In the genomic region with DNA sequence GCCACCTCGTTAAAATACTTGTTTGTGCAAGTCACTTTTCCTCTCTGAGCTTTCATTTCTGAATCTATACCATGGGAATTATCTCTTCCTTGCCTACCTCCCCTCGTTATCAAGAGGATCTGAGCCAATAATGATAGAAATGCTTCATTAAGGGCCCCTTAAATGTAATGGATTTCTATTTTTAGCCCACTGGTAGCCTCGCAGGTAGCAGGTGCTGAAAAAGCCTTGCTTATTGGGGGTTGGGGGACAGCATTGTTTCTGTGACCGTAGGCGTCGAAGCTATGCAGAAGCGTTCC, we compare ENCODE assay signal across 8 cellular contexts. TPM values are rescaled to one million over a fixed set of nuclear protein-coding genes. Genes with fewer than 3 reads are reported as not detected.
DNase-seq lines count a peak whose midpoint lies in the region; ATAC-seq, FAIRE-seq and TF ChIP-seq lines count a peak whose summit lies in the region.

No MANE protein-coding gene starts in this region.

- CTCF ChIA-PET in A549 (lab: Yijun Ruan, JAX) (interaction anchor here (1.1 to 2.8 kb wide), 6 partner anchors 9 to 190 kb away, joined by 3 to 17 read pairs (median 4); no protein-coding TSS in a partner anchor), MCF 10A (lab: Yijun Ruan, JAX) (interaction anchor here (0.6 to 1.7 kb wide), 2 partner anchors 102 to 1619 kb away, joined by 3 to 5 read pairs; no protein-coding TSS in a partner anchor)

- no peak for TF ChIP-seq POLR2A in A549 (IDR thresholded peaks at IDR 0.05; ENCODE audit: low read length)

- intact Hi-C loops in MCF 10A (cut with micrococcal nuclease), result no loop called here

- H3K36me3 Mint-ChIP-seq in MCF 10A (ENCODE audit: insufficient read depth, unreplicated experiment), result peaks cover 2% of the 10 kb centered on the region

- H3K4me1 ChIP-seq in A549 (peaks cover 32% of the 10 kb centered on the region), mucosa of stomach (ENCODE audit: control insufficient read depth, insufficient read depth, low read length) (peaks cover 19% of the 10 kb centered on the region)

- POLR2A ChIA-PET in A549 (lab: Yijun Ruan, JAX), result interaction anchor here (0.5 to 2.3 kb wide), 17 partner anchors 8 to 190 kb away, joined by 3 to 29 read pairs (median 5); no protein-coding TSS in a partner anchor
- POLR2A ChIA-PET in MCF 10A (lab: Yijun Ruan, JAX), result interaction anchor here (0.6 to 5.3 kb wide), 28 partner anchors 11 to 625 kb away, joined by 3 to 55 read pairs (median 6); no protein-coding TSS in a partner anchor

- H3K9me3 Mint-ChIP-seq in MCF 10A (ENCODE audit: unreplicated experiment), result no peaks in the 10 kb centered on the region

- peaks cover 25% of the 10 kb centered on the region for H3K4me1 Mint-ChIP-seq in MCF 10A (ENCODE audit: insufficient read depth, unreplicated experiment)

- peak overlapping the region; percentile 61 to 96 for H3K27ac ChIP-seq in A549

- DNase-seq in A549 (ENCODE audit: low read depth in 1 of 2, low spot score in 1 of 2), result no peak
- no peak for DNase-seq in HFF-Myc (ENCODE audit: extremely low read depth, low read depth)
- DNase-seq in MCF 10A (ENCODE audit: unreplicated experiment), result no peak
- no peak for DNase-seq in GM19238 (ENCODE audit: insufficient read length, low spot score)
- DNase-seq in NCI-H2196 treated with DMSO at 0.1 percent for 48 hours (lab: John Stamatoyannopoulos, UW; ENCODE audit: unreplicated experiment), result no peak
- no peak for DNase-seq in mesenteric fat pad (ENCODE audit: low spot score)
- DNase-seq in G401 (ENCODE audit: low spot score), result no peak

- WGBS in A549 (ENCODE audit: missing lambda C conversion rate), result 33% methylated on average over 7 of the region's 7 CpGs

- H3K4me3 ChIP-seq in A549 (peak overlapping the region; percentile 90), HFF-Myc (replicated peaks; ENCODE audit: low read depth, low read length) (peak overlapping the region; percentile 86), mucosa of stomach (ENCODE audit: low read length) (peak overlapping the region; percentile 14)

- no peak for TF ChIP-seq RAD21 in A549 (conservative IDR thresholded peaks at IDR 0.05 in 1 of 2, IDR thresholded peaks at IDR 0.05 in 1 of 2)

- no peak overlapping the region for H3K27ac Mint-ChIP-seq in MCF 10A (ENCODE audit: low read depth, unreplicated experiment)

- TF ChIP-seq CTCF in A549 (IDR thresholded peaks at IDR 0.05) (no peak), HFF-Myc (IDR thresholded peaks at IDR 0.05; ENCODE audit: low read depth, low read length, missing control alignments) (no peak), MCF 10A (IDR thresholded peaks at IDR 0.05; ENCODE audit: unreplicated experiment) (no peak)

- no TSS peak for BruUV-seq in MCF 10A (replicated peaks; lab: Mats Ljungman, UMichigan)

- H3K27me3 ChIP-seq in mucosa of stomach (ENCODE audit: control insufficient read depth, insufficient read depth, low read length), result peaks cover 2% of the 10 kb centered on the region

- H3K9me3 ChIP-seq in A549, result no peaks in the 10 kb centered on the region
- H3K9me3 ChIP-seq in mucosa of stomach (ENCODE audit: control insufficient read depth, low read length), result no peaks in the 10 kb centered on the region

- peak overlapping the region; percentile 78 for H3K4me2 ChIP-seq in A549

- FAIRE-seq in A549 (lab: Jason Lieb, UNC), result no peak

- H3K36me3 ChIP-seq in mucosa of stomach (ENCODE audit: control insufficient read depth, insufficient read depth, low read length), result no peaks in the 10 kb centered on the region

- H3K9ac ChIP-seq in mucosa of stomach (ENCODE audit: low read length), result no peak overlapping the region

- TF ChIP-seq EP300 in A549 (IDR thresholded peaks at IDR 0.05), result no peak

- H3K27me3 Mint-ChIP-seq in MCF 10A (ENCODE audit: insufficient read depth, unreplicated experiment), result no peaks in the 10 kb centered on the region

- in situ Hi-C loops in G401 (cut with HindIII; ENCODE audit: low sequenced_read_pairs), result no loop called here

- H3K4me3 Mint-ChIP-seq in MCF 10A (ENCODE audit: unreplicated experiment), result peak overlapping the region; percentile 100

- no peak; a peak in 1 of 6 replicates for ATAC-seq in A549

TF ChIP-seq in A549, 52 proteins besides CTCF, POLR2A, EP300 and RAD21:
- TF ChIP-seq ZNF302 (CRISPR knock-in tag; IDR thresholded peaks at IDR 0.05) (0 out of 2 replicates have a peak, but pooled peaks have one; percentile 35), JUN (IDR thresholded peaks at IDR 0.05) (no peak), ZFP36 (IDR thresholded peaks at IDR 0.05; ENCODE audit: borderline replicate concordance, partially characterized antibody) (peak; percentile 3)
TF ChIP-seq in A549: peak in this region for 2.

RNA-seq across cellular contexts. Expression of a gene that starts 0.5 kb away (rescaled TPM):
- polyA plus RNA-seq in A549 (2011; rRNA removed) (49.5 and 53.7 TPM in 2 replicates), A549 (2017; fragmentation: RNase III; extraction: RNeasy Plus Mini Kit Qiagen cat#74134 plus additional on column Dnase treatment) (18.0 to 23.2 TPM (median 21.4 TPM) in 3 replicates)
- polyA plus RNA-seq in A549 (2012; cell fraction: cytosol; rRNA removed), result 15.7 and 16.1 TPM in 2 replicates
- polyA plus RNA-seq in A549 (2012; cell fraction: nucleus; rRNA removed), result 17.4 and 24.2 TPM in 2 replicates
- polyA minus RNA-seq in A549 (2011; rRNA and poly(A)+ RNA removed), result 97.3 and 119 TPM in 2 replicates
- total RNA-seq in MCF 10A (2022) (32.9 and 36.8 TPM in 2 replicates), mesenteric fat pad (37.3 TPM)
- 9.8 and 44.8 TPM in 2 replicates for total RNA-seq in G401 (2014; rRNA removed; shearing (Covaris generic))

Comparison
In these comparisons a context has a peak if more than half of its experiments do, and no peak if none do; other contexts are left out.
1. H3K4me3 ChIP-seq: peak in every context shown above with its lines; median percentile 90 in A549; 86 in HFF-Myc; 14 in mucosa of stomach.